Comparison of ENCODE assay signal across 8 cellular contexts in genomic region chr9:33466565-33467495, GRCh38. TPM values are rescaled to one million over a fixed set of nuclear protein-coding genes. Genes with fewer than 3 reads are reported as not detected.
A peak's percentile ranks its signal among the peaks of the same experiment; 100 is the strongest.
DNase-seq lines count a peak whose midpoint lies in the region; ATAC-seq, FAIRE-seq and TF ChIP-seq lines count a peak whose summit lies in the region.

No MANE protein-coding gene starts in this region.

- peak; percentile 87 for ATAC-seq in activated T-helper 17 cell treated with anti-CD3 and anti-CD28 coated beads, Interleukin-2, amount 50 U/mL, for 72 hours (replicated peaks)
- ATAC-seq in GM21447 (IDR thresholded peaks at IDR 0.05; ENCODE audit: unreplicated experiment): no peak

- FAIRE-seq in frontal cortex (lab: Jason Lieb, UNC): no peak

- peaks cover 61% of the 10 kb centered on the region for H3K36me3 ChIP-seq in A673 (ENCODE audit: insufficient read depth, low read length, poor library complexity, severe bottlenecking)
- peaks cover 99% of the 10 kb centered on the region for H3K36me3 ChIP-seq in OCI-LY7 (ENCODE audit: insufficient read depth, low read length)

- no peak overlapping the region for H3K27ac Mint-ChIP-seq in activated T-helper 17 cell treated with anti-CD3 and anti-CD28 coated beads, Interleukin-2, amount 50 U/mL, for 72 hours
- H3K27ac Mint-ChIP-seq in progenitor cell of endocrine pancreas: no peak overlapping the region

- POLR2A ChIA-PET in A673 (lab: Charles Lee; ENCODE audit: low non-redundant PET) (no interaction called here), OCI-LY7 (lab: Charles Lee) (interaction anchor here (0.7 to 1.3 kb wide), 2 partner anchors 13 kb away, joined by 3 read pairs; no protein-coding TSS in a partner anchor)

- no peaks in the 10 kb centered on the region for H3K27me3 Mint-ChIP-seq in activated T-helper 17 cell treated with anti-CD3 and anti-CD28 coated beads, Interleukin-2, amount 50 U/mL, for 72 hours
- no peaks in the 10 kb centered on the region for H3K27me3 Mint-ChIP-seq in progenitor cell of endocrine pancreas

- H3K27ac ChIP-seq in A673 (ENCODE audit: low read depth, low read length, poor library complexity, severe bottlenecking) (no peak overlapping the region), OCI-LY7 (ENCODE audit: low read depth, low read length, poor library complexity, severe bottlenecking) (no peak overlapping the region)

- intact Hi-C loops in A673 (cut with micrococcal nuclease; ENCODE audit: unreplicated experiment): loop anchor here (2.0 to 5.0 kb wide), 2 partner anchors 92 to 180 kb away; no protein-coding TSS in a partner anchor
- intact Hi-C loops in OCI-LY7 (cut with micrococcal nuclease; ENCODE audit: unreplicated experiment): loop anchor here (1.0 to 5.0 kb wide), 2 partner anchors 50 to 64 kb away; no protein-coding TSS in a partner anchor

- H3K27me3 ChIP-seq in A673 (replicated peaks; ENCODE audit: insufficient read depth, low read depth, low read length, poor library complexity): no peaks in the 10 kb centered on the region

- no peaks in the 10 kb centered on the region for H3K9me3 Mint-ChIP-seq in activated T-helper 17 cell treated with anti-CD3 and anti-CD28 coated beads, Interleukin-2, amount 50 U/mL, for 72 hours
- H3K9me3 Mint-ChIP-seq in progenitor cell of endocrine pancreas (ENCODE audit: low read depth): no peaks in the 10 kb centered on the region

- H3K4me1 ChIP-seq in A673 (ENCODE audit: insufficient read depth, low read length, poor library complexity, severe bottlenecking) (no peaks in the 10 kb centered on the region), OCI-LY7 (ENCODE audit: insufficient read depth, low read length, poor library complexity, severe bottlenecking) (peaks cover 1% of the 10 kb centered on the region)

- no peaks in the 10 kb centered on the region for H3K9me2 ChIP-seq in OCI-LY7 (ENCODE audit: insufficient read depth, low read length)

- H3K4me3 ChIP-seq in A673 (ENCODE audit: low read depth, low read length, poor library complexity, severe bottlenecking): no peak overlapping the region
- no peak overlapping the region for H3K4me3 ChIP-seq in OCI-LY7 (ENCODE audit: low read depth, low read length, poor library complexity, severe bottlenecking)

- in situ Hi-C loops in GM13976 (cut with MboI; ENCODE audit: low sequenced_read_pairs, unreplicated experiment): no loop called here

- BruUV-seq in A673 (replicated peaks; lab: Mats Ljungman, UMichigan): no TSS peak
- BruUV-seq in OCI-LY7 (replicated peaks; lab: Mats Ljungman, UMichigan): no TSS peak

- no peak overlapping the region for H2AFZ ChIP-seq in OCI-LY7 (ENCODE audit: low read length)

- DNase-seq in A673 (ENCODE audit: low spot score) (peak; percentile 32), GM13976 (ENCODE audit: low spot score) (peak; percentile 87), OCI-LY7 (ENCODE audit: low spot score) (peak; percentile 60), frontal cortex (ENCODE audit: low spot score in 2 of 2) (peak; percentile 43 to 81), progenitor cell of endocrine pancreas (ENCODE audit: low spot score, unreplicated experiment) (peak; percentile 80), middle frontal gyrus (ENCODE audit: extremely low spot score, low spot score) (no peak)

- peak; percentile 90 for TF ChIP-seq CTCF in A673 (conservative IDR thresholded peaks at IDR 0.05; ENCODE audit: low read depth, low read length)
- TF ChIP-seq CTCF in GM13976 (IDR thresholded peaks at IDR 0.05; ENCODE audit: borderline replicate concordance, control extremely low read depth, extremely low read depth, insufficient read depth, missing control alignments): peak; percentile 91
- peak; percentile 83 for TF ChIP-seq CTCF in OCI-LY7 (conservative IDR thresholded peaks at IDR 0.05; ENCODE audit: low read length)
- peak; percentile 97 for TF ChIP-seq CTCF in progenitor cell of endocrine pancreas (IDR thresholded peaks at IDR 0.05; ENCODE audit: unreplicated experiment)

- H4K20me1 ChIP-seq in OCI-LY7 (ENCODE audit: insufficient read depth, low read length): no peaks in the 10 kb centered on the region; the same call in 1 of the 2 replicates

- CTCF ChIA-PET in A673 (lab: Charles Lee) (interaction anchor here (0.6 to 1.8 kb wide), 9 partner anchors 14 to 180 kb away, joined by 3 to 25 read pairs (median 4); partner anchors contain the start of genes AQP3 and NFX1), OCI-LY7 (lab: Charles Lee; ENCODE audit: unreplicated experiment) (interaction anchor here (0.6 to 2.9 kb wide), 6 partner anchors 14 to 239 kb away, joined by 3 to 22 read pairs (median 6); partner anchors contain the start of gene AQP3)

- peaks cover 99% of the 10 kb centered on the region for H3K36me3 Mint-ChIP-seq in activated T-helper 17 cell treated with anti-CD3 and anti-CD28 coated beads, Interleukin-2, amount 50 U/mL, for 72 hours (ENCODE audit: low read depth)
- H3K36me3 Mint-ChIP-seq in progenitor cell of endocrine pancreas (ENCODE audit: insufficient read depth): peaks cover 18% of the 10 kb centered on the region

- peaks cover 4% of the 10 kb centered on the region; the same call in 1 of the 2 replicates for H3K79me2 ChIP-seq in OCI-LY7 (ENCODE audit: insufficient read depth, low read depth, low read length)

- H3K4me2 ChIP-seq in OCI-LY7 (ENCODE audit: low read length): no peak overlapping the region

- peaks cover 6% of the 10 kb centered on the region for H3K4me1 Mint-ChIP-seq in activated T-helper 17 cell treated with anti-CD3 and anti-CD28 coated beads, Interleukin-2, amount 50 U/mL, for 72 hours
- H3K4me1 Mint-ChIP-seq in progenitor cell of endocrine pancreas (ENCODE audit: low read depth): no peaks in the 10 kb centered on the region

- no peak overlapping the region for H3K4me3 Mint-ChIP-seq in activated T-helper 17 cell treated with anti-CD3 and anti-CD28 coated beads, Interleukin-2, amount 50 U/mL, for 72 hours
- H3K4me3 Mint-ChIP-seq in progenitor cell of endocrine pancreas (ENCODE audit: low read depth): no peak overlapping the region

- H3K9me3 ChIP-seq in A673 (ENCODE audit: low read depth, low read length, poor library complexity, severe bottlenecking) (no peaks in the 10 kb centered on the region), OCI-LY7 (ENCODE audit: low read length) (no peaks in the 10 kb centered on the region)

RNA-seq across cellular contexts. Expression of gene NOL6, which starts 6.9 kb away (rescaled TPM):
- total RNA-seq in A673 (2021): 36.3 and 49.6 TPM in 2 replicates
- 26.4 and 28.8 TPM in 2 replicates for total RNA-seq in OCI-LY7 (2014; rRNA removed; shearing (Covaris generic))
- 23.8 and 30.9 TPM in 2 replicates for total RNA-seq in OCI-LY7 (2022)
- total RNA-seq in activated T-helper 17 cell treated with anti-CD3 and anti-CD28 coated beads, Interleukin-2, amount 50 U/mL, for 72 hours: 10 to 100 TPM; 25.9 to 58.3 TPM
- total RNA-seq in frontal cortex: 13.9 TPM
- 29.6 and 32.7 TPM in 2 replicates for total RNA-seq in progenitor cell of endocrine pancreas

RNA-seq across cellular contexts. Expression of gene AQP3, which starts 19.4 kb away (rescaled TPM):
- total RNA-seq in A673 (2021) (0.37 and 0.43 TPM in 2 replicates), OCI-LY7 (2022) (28.5 and 30.6 TPM in 2 replicates), frontal cortex (not detected), progenitor cell of endocrine pancreas (6.3 and 6.9 TPM in 2 replicates)
- total RNA-seq in OCI-LY7 (2014; rRNA removed; shearing (Covaris generic)): 16.0 TPM in 2 replicates
- total RNA-seq in activated T-helper 17 cell treated with anti-CD3 and anti-CD28 coated beads, Interleukin-2, amount 50 U/mL, for 72 hours: 10 to 100 TPM; 37.3 to 72.5 TPM

RNA-seq across cellular contexts. Expression of gene ANKRD18B, which starts 57.2 kb away (rescaled TPM):
- total RNA-seq in A673 (2021): not detected in 2 replicates
- not detected in 2 replicates for total RNA-seq in OCI-LY7 (2014; rRNA removed; shearing (Covaris generic))
- total RNA-seq in OCI-LY7 (2022): not detected in 2 replicates
- total RNA-seq in activated T-helper 17 cell treated with anti-CD3 and anti-CD28 coated beads, Interleukin-2, amount 50 U/mL, for 72 hours: 1 to 10 TPM; 2.9 to 9.7 TPM
- not detected for total RNA-seq in frontal cortex
- 2.3 and 2.9 TPM in 2 replicates for total RNA-seq in progenitor cell of endocrine pancreas
